In genomic region chr5:27503813-27504212, GRCh38 we compare ENCODE assay signal across 20 cellular contexts.
DNase-seq lines count a peak whose midpoint lies in the region; ATAC-seq and TF ChIP-seq lines count a peak whose summit lies in the region.
"Had no signal": no experiment of that assay in that cellular context is flagged by ENCODE, and none has a peak within 500 bp of the region (broad histone marks: within the 10 kb centered on the region; RNA-seq: fewer than 3 reads in every experiment).

No MANE protein-coding gene starts in this region.

- no peaks in the 10 kb centered on the region for H3K79me2 ChIP-seq in osteoblast (ENCODE audit: insufficient read depth, low read length)

- H3K9me3 ChIP-seq in A673 (ENCODE audit: low read depth, low read length, poor library complexity, severe bottlenecking) (peaks cover 5% of the 10 kb centered on the region), osteoblast (ENCODE audit: low read depth, low read length) (no peaks in the 10 kb centered on the region), Peyer's patch (no peaks in the 10 kb centered on the region)
- H3K9me3 ChIP-seq: A549 had no signal

- H3K4me1 Mint-ChIP-seq in activated CD8-positive, alpha-beta T cell treated with anti-CD3 and anti-CD28 coated beads, Interleukin-2, amount 10 ng/mL, durations not matched to agents 7 days and 5 days (ENCODE audit: low read depth), result no peaks in the 10 kb centered on the region
- H3K4me1 Mint-ChIP-seq: CD4-positive, alpha-beta memory T cell; GM23338; H9 had no signal

- H3K4me1 ChIP-seq in A673 (ENCODE audit: insufficient read depth, low read length, poor library complexity, severe bottlenecking) (no peaks in the 10 kb centered on the region), osteoblast (ENCODE audit: insufficient read depth, low read length) (no peaks in the 10 kb centered on the region), Peyer's patch (no peaks in the 10 kb centered on the region)
- H3K4me1 ChIP-seq: A549 had no signal

- no TSS peak for BruUV-seq in A673 (replicated peaks; lab: Mats Ljungman, UMichigan)

- intact Hi-C loops in A673 (cut with micrococcal nuclease; ENCODE audit: unreplicated experiment), result no loop called here

- CTCF ChIA-PET in A673 (lab: Charles Lee) (no interaction called here), HEK293T (lab: Yijun Ruan, JAX) (no interaction called here)
- CTCF ChIA-PET in activated CD8-positive, alpha-beta T cell treated with anti-CD3 and anti-CD28 coated beads, Interleukin-2, amount 10 ng/mL, durations not matched to agents 7 days and 5 days (lab: Charles Lee), result no interaction called here

- H3K9me3 Mint-ChIP-seq in activated CD8-positive, alpha-beta T cell treated with anti-CD3 and anti-CD28 coated beads, Interleukin-2, amount 10 ng/mL, durations not matched to agents 7 days and 5 days (ENCODE audit: insufficient read depth), result peaks cover 33% of the 10 kb centered on the region
- H3K9me3 Mint-ChIP-seq: GM23338 had no signal

- H3K27me3 Mint-ChIP-seq in activated CD8-positive, alpha-beta T cell treated with anti-CD3 and anti-CD28 coated beads, Interleukin-2, amount 10 ng/mL, durations not matched to agents 7 days and 5 days (ENCODE audit: low read depth), result no peaks in the 10 kb centered on the region
- H3K27me3 Mint-ChIP-seq: CD4-positive, alpha-beta memory T cell had no signal

- TF ChIP-seq CTCF in A673 (conservative IDR thresholded peaks at IDR 0.05; ENCODE audit: low read depth, low read length), result no peak
- TF ChIP-seq CTCF in osteoblast (IDR thresholded peaks at IDR 0.05; ENCODE audit: extremely low read depth, low read depth, low read length), result no peak
- TF ChIP-seq CTCF in Peyer's patch (IDR thresholded peaks at IDR 0.05), result no peak

- POLR2A ChIA-PET in A673 (lab: Charles Lee; ENCODE audit: low non-redundant PET) (no interaction called here), HEK293T (lab: Yijun Ruan, JAX) (no interaction called here)
- POLR2A ChIA-PET in activated CD8-positive, alpha-beta T cell treated with anti-CD3 and anti-CD28 coated beads, Interleukin-2, amount 10 ng/mL, durations not matched to agents 7 days and 5 days (lab: Charles Lee), result no interaction called here

- H3K4me3 Mint-ChIP-seq in activated CD8-positive, alpha-beta T cell treated with anti-CD3 and anti-CD28 coated beads, Interleukin-2, amount 10 ng/mL, durations not matched to agents 7 days and 5 days, result no peak overlapping the region
- H3K4me3 Mint-ChIP-seq: CD4-positive, alpha-beta memory T cell; GM23338; H9 had no signal

- H3K27me3 ChIP-seq in A673 (replicated peaks; ENCODE audit: insufficient read depth, low read depth, low read length, poor library complexity) (no peaks in the 10 kb centered on the region), osteoblast (ENCODE audit: insufficient read depth, low read length) (no peaks in the 10 kb centered on the region), Peyer's patch (no peaks in the 10 kb centered on the region)

- H3K36me3 ChIP-seq in A673 (ENCODE audit: insufficient read depth, low read length, poor library complexity, severe bottlenecking) (no peaks in the 10 kb centered on the region), osteoblast (ENCODE audit: insufficient read depth, low read length) (no peaks in the 10 kb centered on the region), Peyer's patch (no peaks in the 10 kb centered on the region)

- H3K4me2 ChIP-seq in osteoblast (ENCODE audit: insufficient read depth, low read length), result no peak overlapping the region
- H3K4me2 ChIP-seq: A549, GM23338 had no signal

- H3K36me3 Mint-ChIP-seq in activated CD8-positive, alpha-beta T cell treated with anti-CD3 and anti-CD28 coated beads, Interleukin-2, amount 10 ng/mL, durations not matched to agents 7 days and 5 days (ENCODE audit: low read depth), result no peaks in the 10 kb centered on the region
- H3K36me3 Mint-ChIP-seq: CD4-positive, alpha-beta memory T cell had no signal

- no peak for TF ChIP-seq POLR2A in Peyer's patch (IDR thresholded peaks at IDR 0.05)

- H3K4me3 ChIP-seq in A673 (ENCODE audit: low read depth, low read length, poor library complexity, severe bottlenecking) (no peak overlapping the region), osteoblast (ENCODE audit: insufficient read depth, low read length) (no peak overlapping the region), Peyer's patch (no peak overlapping the region)
- H3K4me3 ChIP-seq: A549, GM23338 had no signal

- DNase-seq in A673 (ENCODE audit: low spot score), result peak; percentile 48
- no peak for DNase-seq in HEK293T (ENCODE audit: extremely low spot score)
- peak; percentile 57 for DNase-seq in M059J (ENCODE audit: low read depth)
- peak; percentile 14 for DNase-seq in fibroblast of peridontal ligament (ENCODE audit: extremely low read depth)
- DNase-seq in osteoblast (ENCODE audit: insufficient read length, low spot score, missing footprints), result no peak
- no peak for DNase-seq in activated CD8-positive, alpha-beta T cell treated with anti-CD3 and anti-CD28 coated beads, Interleukin-2, amount 10 ng/mL, durations not matched to agents 7 days and 5 days
- no peak for DNase-seq in Peyer's patch
- DNase-seq in activated naive CD4-positive, alpha-beta T cell (lab: John Stamatoyannopoulos, UW), result no peak
- DNase-seq: 8988T; C1 segment of cervical spinal cord; Calu3; CD4-positive, alpha-beta memory T cell; COR-L47; DMS53; DMS79 treated with DMSO at 0.1 percent for 48 hours; GF-D8; H9 had no signal

- no peak overlapping the region for H3K27ac Mint-ChIP-seq in activated CD8-positive, alpha-beta T cell treated with anti-CD3 and anti-CD28 coated beads, Interleukin-2, amount 10 ng/mL, durations not matched to agents 7 days and 5 days
- H3K27ac Mint-ChIP-seq: CD4-positive, alpha-beta memory T cell; GM23338; H9 had no signal

- ATAC-seq in activated CD8-positive, alpha-beta T cell treated with anti-CD3 and anti-CD28 coated beads, Interleukin-2, amount 10 ng/mL, durations not matched to agents 7 days and 5 days, result no peak
- ATAC-seq: A549, GM23338, HCT116 had no signal

- no peaks in the 10 kb centered on the region for H4K20me1 ChIP-seq in osteoblast (ENCODE audit: insufficient read depth, low read length)

- H3K27ac ChIP-seq in A673 (ENCODE audit: low read depth, low read length, poor library complexity, severe bottlenecking) (no peak overlapping the region), osteoblast (ENCODE audit: low read depth, low read length) (no peak overlapping the region), Peyer's patch (no peak overlapping the region)
- H3K27ac ChIP-seq: A549 had no signal

- H2AFZ ChIP-seq in osteoblast (ENCODE audit: low read length), result no peak overlapping the region
- H2AFZ ChIP-seq: GM23338 had no signal

TF ChIP-seq in HEK293T, 16 proteins besides CTCF, POLR2A, EP300 and RAD21:
- TF ChIP-seq BHLHE40 (IDR thresholded peaks at IDR 0.05; ENCODE audit: borderline replicate concordance) (no peak), ARNT (IDR thresholded peaks at IDR 0.05) (no peak), HDGF (IDR thresholded peaks at IDR 0.05; ENCODE audit: borderline replicate concordance) (no peak), PKNOX1 (IDR thresholded peaks at IDR 0.05) (peak; percentile 75), L3MBTL2 (conservative IDR thresholded peaks at IDR 0.05) (no peak), LEF1 (IDR thresholded peaks at IDR 0.05; ENCODE audit: borderline replicate concordance) (no peak), ZNF384 (IDR thresholded peaks at IDR 0.05) (no peak)

Comparison
In these comparisons a context has a peak if more than half of its experiments do, and no peak if none do; other contexts are left out.
1. DNase-seq: peak in A673 (single experiment), M059J (single experiment) and fibroblast of peridontal ligament (single experiment); none in HEK293T (single experiment), osteoblast (single experiment), activated CD8-positive, alpha-beta T cell treated with anti-CD3 and anti-CD28 coated beads, Interleukin-2, amount 10 ng/mL, durations not matched to agents 7 days and 5 days (single experiment), Peyer's patch (0 of 3) and activated naive CD4-positive, alpha-beta T cell (0 of 4).